Comparison of ENCODE assay signal across 8 cellular contexts in genomic region chr15:75023194-75024101, GRCh38. TPM values are rescaled to one million over a fixed set of nuclear protein-coding genes. Genes with fewer than 3 reads are reported as not detected.
A peak's percentile ranks its signal among the peaks of the same experiment; 100 is the strongest.
DNase-seq lines count a peak whose midpoint lies in the region; ATAC-seq and TF ChIP-seq lines count a peak whose summit lies in the region.

A gene with protein sequence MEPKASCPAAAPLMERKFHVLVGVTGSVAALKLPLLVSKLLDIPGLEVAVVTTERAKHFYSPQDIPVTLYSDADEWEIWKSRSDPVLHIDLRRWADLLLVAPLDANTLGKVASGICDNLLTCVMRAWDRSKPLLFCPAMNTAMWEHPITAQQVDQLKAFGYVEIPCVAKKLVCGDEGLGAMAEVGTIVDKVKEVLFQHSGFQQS (plus strand): TSS chr15:75023590. CDS start chr15:75028319, 4,729 bp downstream.

- TF ChIP-seq CTCF in GM06990 (IDR thresholded peaks at IDR 0.05; ENCODE audit: insufficient read depth, low read length, poor library complexity, severe bottlenecking) = no peak

- peak; percentile 92 for ATAC-seq in HG02610 (IDR thresholded peaks at IDR 0.05; ENCODE audit: unreplicated experiment)
- peak; percentile 100 for ATAC-seq in activated naive CD4-positive, alpha-beta T cell treated with anti-CD3 and anti-CD28 coated beads, Interleukin-2, amount 50 U/mL, for 72 hours

- peak within 1 kb of the TSS; percentile 94 for H3K4me3 ChIP-seq in GM06990 (replicated peaks; ENCODE audit: low read depth, low read length)

- H3K36me3 ChIP-seq in GM06990 (ENCODE audit: control insufficient read depth, insufficient read depth, low read length) = peaks cover 2% of the 10 kb centered on the region

- peak within 1 kb of the TSS; percentile 81 for H3K27ac ChIP-seq in temporal lobe (ENCODE audit: low read depth, low read length)

- DNase-seq in GM06990 (ENCODE audit: extremely low read depth, insufficient read length) (peak; percentile 94), NCI-H1092 treated with DMSO at 0.1 percent for 48 hours (lab: John Stamatoyannopoulos, UW) (peak; percentile 94), SKM-1 (lab: John Stamatoyannopoulos, UW; ENCODE audit: unreplicated experiment) (peak; percentile 79), globus pallidus (ENCODE audit: low spot score) (peak; percentile 95), occipital lobe (lab: John Stamatoyannopoulos, UW) (peak; percentile 96)
- peak; percentile 96 to 97 for DNase-seq in activated naive CD4-positive, alpha-beta T cell treated with anti-CD3 and anti-CD28 coated beads, Interleukin-2, amount 50 U/mL, for 72 hours (ENCODE audit: low spot score in 2 of 2)

- no peaks in the 10 kb centered on the region for H3K9me3 Mint-ChIP-seq in activated naive CD4-positive, alpha-beta T cell treated with anti-CD3 and anti-CD28 coated beads, Interleukin-2, amount 50 U/mL, for 72 hours

- H3K36me3 Mint-ChIP-seq in activated naive CD4-positive, alpha-beta T cell treated with anti-CD3 and anti-CD28 coated beads, Interleukin-2, amount 50 U/mL, for 72 hours = peaks cover 6 to 11% of the 10 kb centered on the region in 2 donors

- H3K27me3 ChIP-seq in GM06990 (replicated peaks; ENCODE audit: control insufficient read depth, insufficient read depth, low read length) = no peaks in the 10 kb centered on the region

- H3K27ac Mint-ChIP-seq in activated naive CD4-positive, alpha-beta T cell treated with anti-CD3 and anti-CD28 coated beads, Interleukin-2, amount 50 U/mL, for 72 hours = peak within 1 kb of the TSS; percentile 98 to 99

RNA-seq across cellular contexts. Expression of the gene that starts here (rescaled TPM):
- 10 to 100 TPM; 16.3 to 20.4 TPM for total RNA-seq in activated naive CD4-positive, alpha-beta T cell treated with anti-CD3 and anti-CD28 coated beads, Interleukin-2, amount 50 U/mL, for 72 hours
- 7.2 TPM for total RNA-seq in occipital lobe
- total RNA-seq in temporal lobe = 2.5 TPM

Comparison
In these comparisons a context has a peak if more than half of its experiments do, and no peak if none do; other contexts are left out.
1. Peak in every context shown above with its lines: DNase-seq, ATAC-seq, H3K4me3 ChIP-seq and H3K27ac ChIP-seq.